Comparison of ENCODE assay signal across 1 cellular context in genomic region chr12:67276469-67276868, GRCh38.
TF ChIP-seq lines count a peak whose summit lies in the region.

No MANE protein-coding gene starts in this region.

TF ChIP-seq in GM23338, 12 proteins besides CTCF, POLR2A, EP300 and RAD21 (continued from another document):
- TF ChIP-seq ETS1 (IDR thresholded peaks at IDR 0.05) (no peak), EZH2 (IDR thresholded peaks at IDR 0.05; ENCODE audit: low read depth, unreplicated experiment) (no peak), NANOG (IDR thresholded peaks at IDR 0.05; ENCODE audit: borderline replicate concordance) (no peak), ZNF331 (CRISPR knock-in tag; IDR thresholded peaks at IDR 0.05; ENCODE audit: low read depth) (no peak), POLR2AphosphoS5 (IDR thresholded peaks at IDR 0.05; ENCODE audit: low read depth) (no peak), ZNF462 (CRISPR knock-in tag; IDR thresholded peaks at IDR 0.05) (no peak), REST (IDR thresholded peaks at IDR 0.05; ENCODE audit: unreplicated experiment) (no peak), JUNB (IDR thresholded peaks at IDR 0.05; ENCODE audit: unreplicated experiment) (no peak), CREB1 (CRISPR knock-in tag; IDR thresholded peaks at IDR 0.05; ENCODE audit: low read depth) (no peak), ZNF114 (CRISPR knock-in tag; IDR thresholded peaks at IDR 0.05) (no peak), EZH2phosphoT487 (IDR thresholded peaks at IDR 0.05; ENCODE audit: unreplicated experiment) (no peak)
